Comparison of ENCODE assay signal across 22 cellular contexts in genomic region chr6:155710704-155711103, GRCh38.
"Had no signal": no experiment of that assay in that cellular context is flagged by ENCODE, and none has a peak within 500 bp of the region (broad histone marks: within the 10 kb centered on the region; RNA-seq: fewer than 3 reads in every experiment).

No MANE protein-coding gene starts in this region.

- H3K36me3 Mint-ChIP-seq: activated naive CD8-positive, alpha-beta T cell treated with anti-CD3 and anti-CD28 coated beads, Interleukin-2, amount 10 ng/mL, durations not matched to agents 7 days and 5 days; brain had no signal

- H3K9me3 ChIP-seq: prostate gland, vagina had no signal

- H3K27me3 Mint-ChIP-seq: activated CD4-positive, alpha-beta T cell treated with anti-CD3 and anti-CD28 coated beads, Interleukin-2, amount 10 ng/mL, durations not matched to agents 7 days and 5 days; brain; stimulated activated naive CD8-positive, alpha-beta T cell treated with anti-CD3 and anti-CD28 coated beads, Interleukin-15, amount 100 ng/mL, for 72 hours had no signal

- H3K27ac Mint-ChIP-seq: activated CD4-positive, alpha-beta T cell treated with anti-CD3 and anti-CD28 coated beads, Interleukin-2, amount 10 ng/mL, durations not matched to agents 7 days and 5 days; activated CD8-positive, alpha-beta T cell treated with anti-CD3 and anti-CD28 coated beads, Interleukin-2, amount 10 ng/mL, durations not matched to agents 7 days and 5 days; activated naive CD8-positive, alpha-beta T cell treated with anti-CD3 and anti-CD28 coated beads, Interleukin-2, amount 10 ng/mL, durations not matched to agents 7 days and 5 days; activated T-cell treated with anti-CD3 and anti-CD28 coated beads, Interleukin-2, amount 50 U/mL, for 24 hours; activated T-helper 2 cell treated with anti-CD3 and anti-CD28 coated beads, Interferon-gamma antibody, Interleukin-2, Interleukin-4, amounts not matched to agents 10 μg/mL and 5 μg/mL and 100 μg/mL, durations not matched to agents 14 hours and 24 hours and 36 hours; brain; nephron progenitor cell; stimulated activated naive CD8-positive, alpha-beta T cell treated with anti-CD3 and anti-CD28 coated beads, Interleukin-15, amount 100 ng/mL, for 72 hours had no signal

- H3K4me1 Mint-ChIP-seq: activated CD4-positive, alpha-beta T cell treated with anti-CD3 and anti-CD28 coated beads, Interleukin-2, amount 10 ng/mL, durations not matched to agents 7 days and 5 days; activated naive CD8-positive, alpha-beta T cell treated with anti-CD3 and anti-CD28 coated beads, Interleukin-2, amount 10 ng/mL, durations not matched to agents 7 days and 5 days; brain; stimulated activated naive CD8-positive, alpha-beta T cell treated with anti-CD3 and anti-CD28 coated beads, Interleukin-15, amount 100 ng/mL, for 72 hours had no signal

- H3K27me3 ChIP-seq: foreskin keratinocyte, hepatocyte, right atrium auricular region, vagina had no signal

- H3K4me3 Mint-ChIP-seq: activated CD4-positive, alpha-beta T cell treated with anti-CD3 and anti-CD28 coated beads, Interleukin-2, amount 10 ng/mL, durations not matched to agents 7 days and 5 days; activated CD8-positive, alpha-beta T cell treated with anti-CD3 and anti-CD28 coated beads, Interleukin-2, amount 10 ng/mL, durations not matched to agents 7 days and 5 days; activated naive CD8-positive, alpha-beta T cell treated with anti-CD3 and anti-CD28 coated beads, Interleukin-2, amount 10 ng/mL, durations not matched to agents 7 days and 5 days; activated T-cell treated with anti-CD3 and anti-CD28 coated beads, Interleukin-2, amount 50 U/mL, for 24 hours; brain; nephron progenitor cell; stimulated activated naive CD8-positive, alpha-beta T cell treated with anti-CD3 and anti-CD28 coated beads, Interleukin-15, amount 100 ng/mL, for 72 hours had no signal

- FAIRE-seq: keratinocyte had no signal

- H3K4me3 ChIP-seq: dorsolateral prefrontal cortex, hepatocyte, prostate gland, right atrium auricular region, vagina had no signal

- H3K79me2 ChIP-seq: hepatocyte had no signal

- H3K4me2 ChIP-seq: hepatocyte had no signal

- H3K9me3 Mint-ChIP-seq: activated CD4-positive, alpha-beta T cell treated with anti-CD3 and anti-CD28 coated beads, Interleukin-2, amount 10 ng/mL, durations not matched to agents 7 days and 5 days; activated naive CD8-positive, alpha-beta T cell treated with anti-CD3 and anti-CD28 coated beads, Interleukin-2, amount 10 ng/mL, durations not matched to agents 7 days and 5 days; activated T-cell treated with anti-CD3 and anti-CD28 coated beads, Interleukin-2, amount 50 U/mL, for 24 hours; activated T-helper 2 cell treated with anti-CD3 and anti-CD28 coated beads, Interferon-gamma antibody, Interleukin-2, Interleukin-4, amounts not matched to agents 10 μg/mL and 5 μg/mL and 100 μg/mL, durations not matched to agents 14 hours and 24 hours and 36 hours; stimulated activated naive CD8-positive, alpha-beta T cell treated with anti-CD3 and anti-CD28 coated beads, Interleukin-15, amount 100 ng/mL, for 72 hours had no signal

- DNase-seq: activated CD4-positive, alpha-beta T cell treated with anti-CD3 and anti-CD28 coated beads, Interleukin-2, amount 10 ng/mL, durations not matched to agents 7 days and 5 days; activated CD8-positive, alpha-beta T cell treated with anti-CD3 and anti-CD28 coated beads, Interleukin-2, amount 10 ng/mL, durations not matched to agents 7 days and 5 days; activated naive CD4-positive, alpha-beta T cell treated with Interleukin-2 at 50 U/mL for 16 hours; activated naive CD8-positive, alpha-beta T cell treated with anti-CD3 and anti-CD28 coated beads, Interleukin-2, amount 10 ng/mL, durations not matched to agents 7 days and 5 days; activated T-cell treated with anti-CD3 and anti-CD28 coated beads, Interleukin-2, amount 50 U/mL, for 24 hours; caudate nucleus; dorsolateral prefrontal cortex; foreskin keratinocyte; nephron progenitor cell; stimulated activated CD4-positive, alpha-beta T cell treated with anti-CD3 and anti-CD28 coated beads, Interleukin-2, amount 100 ng/mL, for 24 hours; stimulated activated naive CD8-positive, alpha-beta T cell treated with anti-CD3 and anti-CD28 coated beads, Interleukin-15, amount 100 ng/mL, for 72 hours; T1000; trophoblast cell had no signal

- ATAC-seq: activated CD4-positive, CD25-positive, alpha-beta regulatory T cell treated with anti-CD3 and anti-CD28 coated beads, Interleukin-2, amount 50 U/mL, for 24 hours; activated CD8-positive, alpha-beta T cell treated with anti-CD3 and anti-CD28 coated beads, Interleukin-2, amount 10 ng/mL, durations not matched to agents 7 days and 5 days; foreskin keratinocyte; left lobe of liver; stimulated activated naive CD8-positive, alpha-beta T cell treated with anti-CD3 and anti-CD28 coated beads, Interleukin-15, amount 100 ng/mL, for 72 hours had no signal

- H3K4me1 ChIP-seq: foreskin keratinocyte, prostate gland, right atrium auricular region, vagina had no signal

- H3K27ac ChIP-seq: dorsolateral prefrontal cortex, foreskin keratinocyte, hepatocyte, prostate gland, right atrium auricular region, vagina had no signal

- H3K36me3 ChIP-seq: prostate gland, right atrium auricular region, vagina had no signal
